39 cellular contexts compared by ENCODE assay signal in genomic region chr3:6857510-6857909, GRCh38. TPM values are rescaled to one million over a fixed set of nuclear protein-coding genes. Genes with fewer than 3 reads are reported as not detected.
"Had no signal": no experiment of that assay in that cellular context is flagged by ENCODE, and none has a peak within 500 bp of the region (broad histone marks: within the 10 kb centered on the region; RNA-seq: fewer than 3 reads in every experiment).

No MANE protein-coding gene starts in this region.

- H3K4me3 ChIP-seq: MG63 had no signal

- DNase-seq: Karpas-422, Kasumi-1, MG63, MM.1S, MV-4-11, NCI-H1048, NCI-H1092, NCI-H1092 treated with DMSO at 0.1 percent for 48 hours, NCI-H1105, NCI-H1105 treated with DMSO at 0.1 percent for 48 hours, NCI-H1417, NCI-H1417 treated with DMSO at 0.1 percent for 48 hours, NCI-H1436, NCI-H1436 treated with DMSO at 0.1 percent for 48 hours, NCI-H146, NCI-H1694, NCI-H1694 treated with DMSO at 0.1 percent for 48 hours, NCI-H187, NCI-H187 treated with DMSO at 0.1 percent for 48 hours, NCI-H1930, NCI-H2029, NCI-H2029 treated with DMSO at 0.1 percent for 48 hours, NCI-H2081, NCI-H2081 treated with DMSO at 0.1 percent for 48 hours, NCI-H2107, NCI-H2171, NCI-H2171 treated with DMSO at 0.1 percent for 48 hours, NCI-H2227 treated with DMSO at 0.1 percent for 48 hours, NCI-H226, NCI-H345, NCI-H446, NCI-H446 treated with DMSO at 0.1 percent for 48 hours, NCI-H510A, NCI-H510A treated with DMSO at 0.1 percent for 48 hours, NCI-H524 had no signal

- H3K9me3 ChIP-seq: MG63 had no signal

- H3K36me3 ChIP-seq: MG63 had no signal

RNA-seq across cellular contexts. Expression of gene GRM7, which starts 3.4 kb away (rescaled TPM):
- total RNA-seq: LHCN-M2, M059J, MCF 10A, NCI-H460 had no signal
